ENCODE assay signal across 1 cellular context in genomic region chr13:51995677-51996551, GRCh38.
TF ChIP-seq lines count a peak whose summit lies in the region.

No MANE protein-coding gene starts in this region.

TF ChIP-seq in GM12878, 131 proteins besides CTCF, POLR2A, EP300 and RAD21:
- TF ChIP-seq ZNF687 (IDR thresholded peaks at IDR 0.05) (no peak), RUNX3 (IDR thresholded peaks at IDR 0.05; ENCODE audit: low read length) (no peak), HDGF (IDR thresholded peaks at IDR 0.05) (no peak), CHD1 (IDR thresholded peaks at IDR 0.05; ENCODE audit: low read depth, low read length) (no peak), TAF1 (IDR thresholded peaks at IDR 0.05; ENCODE audit: borderline replicate concordance, low read depth, low read length) (no peak), GABPA (IDR thresholded peaks at IDR 0.05; ENCODE audit: low read depth) (no peak), ZNF207 (IDR thresholded peaks at IDR 0.05; ENCODE audit: borderline replicate concordance) (no peak), NR2C2 (IDR thresholded peaks at IDR 0.05; ENCODE audit: borderline replicate concordance, control insufficient read depth, insufficient read length, low read depth) (no peak), MEF2A (IDR thresholded peaks at IDR 0.05; ENCODE audit: insufficient read depth, low read depth, low read length) (no peak), TCF7 (IDR thresholded peaks at IDR 0.05; ENCODE audit: borderline replicate concordance) (no peak), RCOR1 (conservative IDR thresholded peaks at IDR 0.05; ENCODE audit: low read depth, low read length) (no peak), FOXM1 (IDR thresholded peaks at IDR 0.05; ENCODE audit: low read depth, low read length) (no peak), ZNF384 (IDR thresholded peaks at IDR 0.05; ENCODE audit: borderline replicate concordance, low read depth, low read length) (no peak), HDAC2 (IDR thresholded peaks at IDR 0.05) (no peak), ATF7 (IDR thresholded peaks at IDR 0.05; ENCODE audit: low read depth) (no peak), SP1 (IDR thresholded peaks at IDR 0.05; ENCODE audit: low read depth, low read length) (no peak), RELA (IDR thresholded peaks at IDR 0.05; ENCODE audit: borderline replicate concordance, partially characterized antibody) (no peak), PML (IDR thresholded peaks at IDR 0.05; ENCODE audit: low read length) (no peak)
